ENCODE assay signal across 20 cellular contexts in the genomic region with DNA sequence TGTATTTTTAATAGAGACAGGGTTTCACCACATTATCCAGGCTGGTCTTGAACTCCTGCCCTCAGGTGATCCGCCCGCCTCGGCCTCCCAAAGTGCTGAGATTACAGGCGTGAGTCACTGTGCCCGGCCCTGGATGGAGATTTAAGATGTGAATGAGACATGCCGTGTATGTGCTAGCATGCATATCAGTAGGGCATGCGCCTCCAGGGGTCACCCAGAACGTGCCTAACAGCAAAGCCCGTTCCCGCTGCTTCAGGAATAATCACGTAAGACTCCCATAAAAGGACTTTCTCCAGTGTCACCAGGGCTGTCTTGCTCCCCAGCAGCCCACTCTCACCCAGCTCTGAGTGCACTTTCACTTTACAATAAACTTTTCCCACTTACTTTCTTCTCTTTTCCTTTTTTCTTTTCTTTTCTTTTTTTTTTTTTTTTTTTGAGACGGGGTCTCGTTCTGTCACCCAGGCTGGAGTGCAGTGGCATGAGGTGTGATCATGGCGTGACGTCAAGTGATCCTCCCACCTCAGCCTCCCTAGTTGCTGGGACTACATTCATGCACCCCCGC. TPM values are rescaled to one million over a fixed set of nuclear protein-coding genes. Genes with fewer than 3 reads are reported as not detected.
DNase-seq lines count a peak whose midpoint lies in the region; ATAC-seq, FAIRE-seq and TF ChIP-seq lines count a peak whose summit lies in the region.
"Had no signal": no experiment of that assay in that cellular context is flagged by ENCODE, and none has a peak within 500 bp of the region (broad histone marks: within the 10 kb centered on the region; RNA-seq: fewer than 3 reads in every experiment).

No MANE protein-coding gene starts in this region.

- intact Hi-C loops in natural killer cell (cut with micrococcal nuclease) = no loop called here
- intact Hi-C loops in spleen (cut with DNase I; ENCODE audit: low total_unique reads) = no loop called here
- intact Hi-C loops in cardiac septum (cut with DNase I) = no loop called here

- no peak overlapping the region for H3K4me3 ChIP-seq in spleen

- H3K4me1 Mint-ChIP-seq in natural killer cell treated with Interleukin-12 subunit alpha and Interleukin-12 subunit beta and Interleukin-15 and Interleukin-18, amount 100 ng/mL, for 72 hours (ENCODE audit: low read depth in 2 of 2) = no peaks in the 10 kb centered on the region
- no peaks in the 10 kb centered on the region for H3K4me1 Mint-ChIP-seq in natural killer cell
- H3K4me1 Mint-ChIP-seq: B cell had no signal

- H3K27me3 Mint-ChIP-seq in natural killer cell treated with Interleukin-12 subunit alpha and Interleukin-12 subunit beta and Interleukin-15 and Interleukin-18, amount 100 ng/mL, for 72 hours = peaks cover 3 to 6% of the 10 kb centered on the region in 2 donors
- peaks cover 0 to 3% of the 10 kb centered on the region in 2 donors for H3K27me3 Mint-ChIP-seq in natural killer cell (ENCODE audit: low read depth in 2 of 2)
- H3K27me3 Mint-ChIP-seq: CD4-positive, alpha-beta T cell had no signal

- H3K27me3 ChIP-seq in spleen (replicated peaks in 1 of 7) = peaks cover 0 to 26% (median 0%) of the 10 kb centered on the region in 7 donors

- WGBS in spleen, 5 donors = 74 to 90% (median 84%) methylated on average over 15 to 16 of the region's 16 CpGs

- no peaks in the 10 kb centered on the region for H3K36me3 Mint-ChIP-seq in natural killer cell treated with Interleukin-12 subunit alpha and Interleukin-12 subunit beta and Interleukin-15 and Interleukin-18, amount 100 ng/mL, for 72 hours
- H3K36me3 Mint-ChIP-seq in natural killer cell = no peaks in the 10 kb centered on the region

- peak; percentile 86 for FAIRE-seq in endometrium (lab: Jason Lieb, UNC)
- FAIRE-seq: A204.1, G401.6, GM12891, GM19239, HepG2, HTR-8/SVneo had no signal

- H3K27ac Mint-ChIP-seq in natural killer cell treated with Interleukin-12 subunit alpha and Interleukin-12 subunit beta and Interleukin-15 and Interleukin-18, amount 100 ng/mL, for 72 hours = no peak overlapping the region
- H3K27ac Mint-ChIP-seq in natural killer cell = no peak overlapping the region
- H3K27ac Mint-ChIP-seq: B cell; CD4-positive, alpha-beta T cell; H9 had no signal

- H3K4me1 ChIP-seq in spleen = no peaks in the 10 kb centered on the region

- no peak for TF ChIP-seq POLR2A in spleen (IDR thresholded peaks at IDR 0.05)

- peak; percentile 1 for DNase-seq in natural killer cell treated with Interleukin-12 subunit alpha and Interleukin-12 subunit beta and Interleukin-15 and Interleukin-18, amount 100 ng/mL, for 72 hours (ENCODE audit: low spot score)
- DNase-seq in natural killer cell (no peak), M059J (ENCODE audit: low read depth) (peak; percentile 5), spleen (peak; percentile 35), cardiac septum (ENCODE audit: low spot score) (no peak)
- DNase-seq: C1 segment of cervical spinal cord; Calu3; CD4-positive, alpha-beta T cell; DMS 273 treated with DMSO at 0.1 percent for 48 hours; H9 had no signal

- H3K4me3 Mint-ChIP-seq in natural killer cell treated with Interleukin-12 subunit alpha and Interleukin-12 subunit beta and Interleukin-15 and Interleukin-18, amount 100 ng/mL, for 72 hours = no peak overlapping the region
- no peak overlapping the region for H3K4me3 Mint-ChIP-seq in natural killer cell
- H3K4me3 Mint-ChIP-seq: B cell; CD4-positive, alpha-beta T cell; H9 had no signal

- no peak overlapping the region for H3K27ac ChIP-seq in spleen

- H3K36me3 ChIP-seq in spleen = no peaks in the 10 kb centered on the region

- H3K9me3 Mint-ChIP-seq in natural killer cell treated with Interleukin-12 subunit alpha and Interleukin-12 subunit beta and Interleukin-15 and Interleukin-18, amount 100 ng/mL, for 72 hours = no peaks in the 10 kb centered on the region
- no peaks in the 10 kb centered on the region for H3K9me3 Mint-ChIP-seq in natural killer cell
- H3K9me3 Mint-ChIP-seq: CD4-positive, alpha-beta T cell; H9 had no signal

- TF ChIP-seq CTCF in natural killer cell (IDR thresholded peaks at IDR 0.05) (no peak), spleen (IDR thresholded peaks at IDR 0.05 in 8 of 11, conservative IDR thresholded peaks at IDR 0.05 in 3 of 11) (no peak)

- no peak for ATAC-seq in natural killer cell treated with Interleukin-12 subunit alpha and Interleukin-12 subunit beta and Interleukin-15 and Interleukin-18, amount 100 ng/mL, for 72 hours
- ATAC-seq in natural killer cell = no peak
- ATAC-seq in GM18858 (IDR thresholded peaks at IDR 0.05; ENCODE audit: unreplicated experiment) = no peak
- no peak for ATAC-seq in HG03520 (IDR thresholded peaks at IDR 0.05; ENCODE audit: unreplicated experiment)
- ATAC-seq: HepG2 had no signal

- H3K9me3 ChIP-seq in spleen = no peaks in the 10 kb centered on the region

RNA-seq across cellular contexts. Expression of gene DISP3, which starts 46.9 kb away (rescaled TPM):
- 1 to 10 TPM in 1 of 2 donors, under 1 TPM in 1; 0.81 to 1.8 TPM for total RNA-seq in natural killer cell treated with Interleukin-12 subunit alpha and Interleukin-12 subunit beta and Interleukin-15 and Interleukin-18, amount 100 ng/mL, for 72 hours
- total RNA-seq in natural killer cell = under 1 TPM; 0.24 to 0.68 (median 0.60) TPM
- 0.02 TPM in 1 of 2 replicates, not detected in the other for total RNA-seq in M059J (2014; rRNA removed; shearing (Covaris generic))
- total RNA-seq in spleen = under 1 TPM; 0.32 to 0.69 (median 0.52) TPM
- under 1 TPM; 0.06 to 0.35 (median 0.26) TPM for polyA plus RNA-seq in spleen
- 0.05 TPM for total RNA-seq in cardiac septum

Comparison
In these comparisons a context has a peak if more than half of its experiments do, and no peak if none do; other contexts are left out.
1. DNase-seq: peak in natural killer cell treated with Interleukin-12 subunit alpha and Interleukin-12 subunit beta and Interleukin-15 and Interleukin-18, amount 100 ng/mL, for 72 hours (single experiment), M059J (single experiment) and spleen (single experiment); none in natural killer cell (single experiment) and cardiac septum (single experiment).